1 cellular context compared by ENCODE assay signal in genomic region chr5:177023247-177023703, GRCh38.
TF ChIP-seq lines count a peak whose summit lies in the region.

No MANE protein-coding gene starts in this region.

TF ChIP-seq in GM23338, 12 proteins besides CTCF, POLR2A, EP300 and RAD21 (continued from another document):
- TF ChIP-seq ZNF462 (CRISPR knock-in tag; IDR thresholded peaks at IDR 0.05) (no peak), ZNF331 (CRISPR knock-in tag; IDR thresholded peaks at IDR 0.05; ENCODE audit: low read depth) (no peak), EZH2 (IDR thresholded peaks at IDR 0.05; ENCODE audit: low read depth, unreplicated experiment) (no peak), REST (IDR thresholded peaks at IDR 0.05; ENCODE audit: unreplicated experiment) (no peak)
